In genomic region chr1:27154991-27155781, GRCh38 we compare ENCODE assay signal across 8 cellular contexts.
A peak's percentile ranks its signal among the peaks of the same experiment; 100 is the strongest.
DNase-seq lines count a peak whose midpoint lies in the region; ATAC-seq lines count a peak whose summit lies in the region.

Gene SLC9A1 (minus strand): TSS chr1:27155125. CDS start chr1:27154334, 791 bp downstream.

- ATAC-seq in GM18870 (IDR thresholded peaks at IDR 0.05; ENCODE audit: unreplicated experiment) = peak; percentile 72
- peak; percentile 82 for ATAC-seq in HG03139 (IDR thresholded peaks at IDR 0.05; ENCODE audit: unreplicated experiment)

- DNase-seq in AG08395 (ENCODE audit: low spot score) (peak; percentile 90), NCI-H345 treated with DMSO at 0.1 percent for 48 hours (lab: John Stamatoyannopoulos, UW; ENCODE audit: unreplicated experiment) (peak; percentile 79), cerebellar cortex (ENCODE audit: low spot score) (peak; percentile 94), islet precursor cell (peak; percentile 97)
- DNase-seq in activated CD4-positive, CD25-positive, alpha-beta regulatory T cell treated with anti-CD3 and anti-CD28 coated beads, Interleukin-2, amount 50 U/mL, for 16 hours (ENCODE audit: low read depth, low spot score) = peak; percentile 87
- DNase-seq in stimulated activated CD4-positive, alpha-beta T cell treated with anti-CD3 and anti-CD28 coated beads, Interleukin-15, amount 100 ng/mL, for 1 hour (ENCODE audit: low read depth in 1 of 2, low spot score in 1 of 2) = peak; percentile 88 to 91

Comparison
In these comparisons a context has a peak if more than half of its experiments do, and no peak if none do; other contexts are left out.
1. Peak in every context shown above with its lines: DNase-seq and ATAC-seq.